In genomic region chr1:24964811-24965570, GRCh38 we compare ENCODE assay signal across 8 cellular contexts. TPM values are rescaled to one million over a fixed set of nuclear protein-coding genes. Genes with fewer than 3 reads are reported as not detected.
A peak's percentile ranks its signal among the peaks of the same experiment; 100 is the strongest.
DNase-seq lines count a peak whose midpoint lies in the region; ATAC-seq and TF ChIP-seq lines count a peak whose summit lies in the region.

No MANE protein-coding gene starts in this region.

- H3K27me3 ChIP-seq in Karpas-422 (ENCODE audit: low read length) (no peaks in the 10 kb centered on the region), lung (ENCODE audit: control insufficient read depth, insufficient read depth) (no peaks in the 10 kb centered on the region)

- DNase-seq in EL (peak; percentile 20), Karpas-422 (peak; percentile 48), activated T-cell treated with anti-CD3 and anti-CD28 coated beads for 1 hour (ENCODE audit: low read depth) (peak; percentile 72), lung (ENCODE audit: low spot score) (no peak), NCI-H2196 treated with DMSO at 0.1 percent for 48 hours (lab: John Stamatoyannopoulos, UW; ENCODE audit: unreplicated experiment) (no peak), iPS-NIHi11 (ENCODE audit: low spot score) (no peak)
- peak; percentile 95 for DNase-seq in stimulated activated naive CD8-positive, alpha-beta T cell treated with anti-CD3 and anti-CD28 coated beads, Interleukin-15, Interleukin-2, amounts not matched to agents 100 U/mL and 50 U/mL, for 24 hours

- H2AFZ ChIP-seq in Karpas-422 (ENCODE audit: low read length), result no peak overlapping the region

- H3K79me2 ChIP-seq in Karpas-422 (ENCODE audit: low read length), result no peaks in the 10 kb centered on the region

- no peaks in the 10 kb centered on the region for H3K9me2 ChIP-seq in Karpas-422 (replicated peaks; ENCODE audit: insufficient read depth, low read length)

- peaks cover 10% of the 10 kb centered on the region; the same call in 1 of the 2 replicates for H3K4me1 ChIP-seq in Karpas-422 (ENCODE audit: low read length)
- no peaks in the 10 kb centered on the region for H3K4me1 ChIP-seq in lung (ENCODE audit: control insufficient read depth in 2 of 2, insufficient read depth in 2 of 2, low read length in 2 of 2)

- ATAC-seq in GM21529 (IDR thresholded peaks at IDR 0.05; ENCODE audit: unreplicated experiment), result peak; percentile 79
- peak; percentile 41 for ATAC-seq in lung (ENCODE audit: insufficient read depth, low FRiP score)
- peak; percentile 58 for ATAC-seq in stimulated activated naive CD8-positive, alpha-beta T cell treated with anti-CD3 and anti-CD28 coated beads, Interleukin-15, Interleukin-2, amounts not matched to agents 100 U/mL and 50 U/mL, for 24 hours

- H3K4me3 ChIP-seq in Karpas-422 (ENCODE audit: low read length) (no peak overlapping the region), lung (no peak overlapping the region)

- no peak for TF ChIP-seq CTCF in lung (IDR thresholded peaks at IDR 0.05; ENCODE audit: control extremely low read depth, extremely low read depth)

- H3K4me2 ChIP-seq in Karpas-422 (ENCODE audit: low read depth, low read length, poor library complexity, severe bottlenecking), result no peak overlapping the region

- 70 to 72% methylated on average over 32 of the region's 32 CpGs for WGBS in lung, 2 donors

- H3K27ac ChIP-seq in Karpas-422 (ENCODE audit: low read length) (no peak overlapping the region), lung (ENCODE audit: low read depth in 1 of 2, low read length in 1 of 2) (no peak overlapping the region)

- no peaks in the 10 kb centered on the region for H3K9me3 ChIP-seq in Karpas-422 (ENCODE audit: low read length)
- H3K9me3 ChIP-seq in lung (ENCODE audit: control insufficient read depth in 2 of 2, insufficient read depth in 1 of 2, low read length in 1 of 2), result no peaks in the 10 kb centered on the region

- no peaks in the 10 kb centered on the region for H4K20me1 ChIP-seq in Karpas-422 (ENCODE audit: insufficient read depth, low read depth, low read length)

- H3K36me3 ChIP-seq in Karpas-422 (ENCODE audit: insufficient read depth, low read length) (no peaks in the 10 kb centered on the region), lung (ENCODE audit: control insufficient read depth in 2 of 2, insufficient read depth in 2 of 2, low read length in 2 of 2) (no peaks in the 10 kb centered on the region)

- no peak overlapping the region for H3K9ac ChIP-seq in Karpas-422 (ENCODE audit: low read length)

RNA-seq across cellular contexts. Expression of gene RUNX3, which starts 34.9 kb away (rescaled TPM):
- total RNA-seq in Karpas-422 (2014; rRNA removed; shearing (Covaris generic); ENCODE audit: low replicate concordance), result 35.2 and 36.6 TPM in 2 replicates
- 1 to 10 TPM; 1.7 to 9.0 TPM for total RNA-seq in lung
- 1 to 10 TPM; 2.1 to 6.8 TPM for polyA plus RNA-seq in lung

Comparison
In these comparisons a context has a peak if more than half of its experiments do, and no peak if none do; other contexts are left out.
1. DNase-seq: peak in EL (single experiment), Karpas-422 (single experiment), activated T-cell treated with anti-CD3 and anti-CD28 coated beads for 1 hour (single experiment) and stimulated activated naive CD8-positive, alpha-beta T cell treated with anti-CD3 and anti-CD28 coated beads, Interleukin-15, Interleukin-2, amounts not matched to agents 100 U/mL and 50 U/mL, for 24 hours (single experiment); none in lung (single experiment), NCI-H2196 treated with DMSO at 0.1 percent for 48 hours (single experiment) and iPS-NIHi11 (single experiment).
2. Peak in every context shown above with its lines, with median percentiles within 50 percentile points of each other: ATAC-seq.